8 cellular contexts compared by ENCODE assay signal in genomic region chr7:103988468-103989199, GRCh38. TPM values are rescaled to one million over a fixed set of nuclear protein-coding genes. Genes with fewer than 3 reads are reported as not detected.
DNase-seq lines count a peak whose midpoint lies in the region; ATAC-seq and TF ChIP-seq lines count a peak whose summit lies in the region.

No MANE protein-coding gene starts in this region.

- DNase-seq in NCI-H1417 (lab: John Stamatoyannopoulos, UW): peak in 2 of 3 experiments; percentile 86 to 88
- no peak for DNase-seq in NCI-H1417 treated with DMSO at 0.1 percent for 48 hours (lab: John Stamatoyannopoulos, UW)
- DNase-seq in RWPE2 (ENCODE audit: low spot score): no peak
- peak; percentile 4 for DNase-seq in hepatocyte (ENCODE audit: low spot score)
- DNase-seq in amygdala (lab: John Stamatoyannopoulos, UW): no peak

- TF ChIP-seq CTCF in RWPE2 (IDR thresholded peaks at IDR 0.05; ENCODE audit: poor library complexity, severe bottlenecking) (no peak), hepatocyte (IDR thresholded peaks at IDR 0.05; ENCODE audit: poor library complexity) (no peak)

- peaks cover 86% of the 10 kb centered on the region for H3K27me3 ChIP-seq in RWPE2 (ENCODE audit: insufficient read depth, poor library complexity, severe bottlenecking)
- peaks cover 53% of the 10 kb centered on the region for H3K27me3 ChIP-seq in hepatocyte
- peaks cover 57% of the 10 kb centered on the region for H3K27me3 ChIP-seq in skeletal muscle satellite cell (ENCODE audit: control insufficient read depth, insufficient read depth, low read length)

- no peak overlapping the region for H3K27ac ChIP-seq in RWPE2 (ENCODE audit: poor library complexity, severe bottlenecking)
- no peak overlapping the region for H3K27ac ChIP-seq in hepatocyte

- no peak overlapping the region for H3K4me3 ChIP-seq in RWPE2 (ENCODE audit: severe bottlenecking)
- H3K4me3 ChIP-seq in hepatocyte: peak overlapping the region; percentile 28
- peak overlapping the region; percentile 56 for H3K4me3 ChIP-seq in skeletal muscle satellite cell (ENCODE audit: low read length)

- no peak overlapping the region for H3K9ac ChIP-seq in skeletal muscle satellite cell (ENCODE audit: low read depth, low read length)

- H3K9me2 ChIP-seq in hepatocyte (replicated peaks; ENCODE audit: insufficient read depth): no peaks in the 10 kb centered on the region

- ATAC-seq in RWPE2 (ENCODE audit: low read depth): 0 out of 3 replicates have a peak, but pooled peaks have one; percentile 19
- no peak for ATAC-seq in HG02642 (IDR thresholded peaks at IDR 0.05; ENCODE audit: poor library complexity, unreplicated experiment)
- no peak for ATAC-seq in HG02973 (IDR thresholded peaks at IDR 0.05; ENCODE audit: unreplicated experiment)

- H3K4me2 ChIP-seq in hepatocyte (peak overlapping the region; percentile 96), skeletal muscle satellite cell (ENCODE audit: low read length) (peak overlapping the region; percentile 67)

- 8% methylated on average over 35 of the region's 37 CpGs for WGBS in hepatocyte (ENCODE audit: low lambda C conversion rate, missing lambda C conversion rate)

- no peak overlapping the region for H2AFZ ChIP-seq in hepatocyte

- H3K36me3 ChIP-seq in RWPE2 (ENCODE audit: low read depth): no peaks in the 10 kb centered on the region
- H3K36me3 ChIP-seq in hepatocyte (replicated peaks; ENCODE audit: insufficient read depth, low read depth): no peaks in the 10 kb centered on the region
- no peaks in the 10 kb centered on the region for H3K36me3 ChIP-seq in skeletal muscle satellite cell (ENCODE audit: insufficient read depth, low read length)

- no peaks in the 10 kb centered on the region for H3K79me2 ChIP-seq in hepatocyte

- H4K20me1 ChIP-seq in hepatocyte (ENCODE audit: insufficient read depth, poor library complexity, severe bottlenecking): no peaks in the 10 kb centered on the region

- H3K9me3 ChIP-seq in RWPE2 (ENCODE audit: severe bottlenecking): no peaks in the 10 kb centered on the region
- no peaks in the 10 kb centered on the region for H3K9me3 ChIP-seq in hepatocyte (ENCODE audit: low read depth)
- H3K9me3 ChIP-seq in skeletal muscle satellite cell (replicated peaks; ENCODE audit: low read length): no peaks in the 10 kb centered on the region

- H3K4me1 ChIP-seq in RWPE2 (ENCODE audit: insufficient read depth, poor library complexity, severe bottlenecking) (no peaks in the 10 kb centered on the region), hepatocyte (ENCODE audit: insufficient read depth) (peaks cover 9% of the 10 kb centered on the region), skeletal muscle satellite cell (ENCODE audit: control insufficient read depth, insufficient read depth, low read length) (peaks cover 5% of the 10 kb centered on the region)

RNA-seq across cellular contexts. Expression of gene RELN, which starts 0.8 kb away (rescaled TPM):
- 16.3 and 22.0 TPM in 2 replicates for total RNA-seq in hepatocyte
- polyA plus RNA-seq in hepatocyte: 3.9 and 7.4 TPM in 2 replicates
- 0.44 and 1.0 TPM in 2 replicates for total RNA-seq in skeletal muscle satellite cell (2012; rRNA removed)

Comparison
In these comparisons a context has a peak if more than half of its experiments do, and no peak if none do; other contexts are left out.
1. DNase-seq: peak in NCI-H1417 (2 of 3) and hepatocyte (single experiment); none in NCI-H1417 treated with DMSO at 0.1 percent for 48 hours (single experiment), RWPE2 (single experiment) and amygdala (0 of 56).